In genomic region chr1:45787905-45788304, GRCh38 we compare ENCODE assay signal across 1 cellular context.
A peak's percentile ranks its signal among the peaks of the same experiment; 100 is the strongest.
TF ChIP-seq lines count a peak whose summit lies in the region.

No MANE protein-coding gene starts in this region.

TF ChIP-seq in GM12878, 131 proteins besides CTCF, POLR2A, EP300 and RAD21:
- TF ChIP-seq PML (IDR thresholded peaks at IDR 0.05; ENCODE audit: low read length) (no peak), ZNF687 (IDR thresholded peaks at IDR 0.05) (no peak), CUX1 (IDR thresholded peaks at IDR 0.05; ENCODE audit: insufficient replicate concordance, low read depth, low read length) (no peak), IKZF1 (conservative IDR thresholded peaks at IDR 0.05) (peak; percentile 20; the same call in 1 of the 2 replicates), TARDBP (IDR thresholded peaks at IDR 0.05; ENCODE audit: borderline replicate concordance) (no peak), MTA2 (IDR thresholded peaks at IDR 0.05; ENCODE audit: low read depth) (no peak), SPI1 (IDR thresholded peaks at IDR 0.05; ENCODE audit: borderline replicate concordance, insufficient read depth, low read depth, low read length) (peak; percentile 44; the same call in 1 of the 2 replicates), BRCA1 (IDR thresholded peaks at IDR 0.05; ENCODE audit: low read depth, low read length) (no peak), ZSCAN29 (IDR thresholded peaks at IDR 0.05) (no peak), PBX3 (IDR thresholded peaks at IDR 0.05; ENCODE audit: insufficient replicate concordance, low read depth, low read length) (no peak), TBL1XR1 (IDR thresholded peaks at IDR 0.05; ENCODE audit: low read depth, low read length) (no peak), SREBF1 (IDR thresholded peaks at IDR 0.05; ENCODE audit: low read length) (no peak), BACH1 (IDR thresholded peaks at IDR 0.05; ENCODE audit: borderline replicate concordance) (no peak), POU2F2 (IDR thresholded peaks at IDR 0.05; ENCODE audit: borderline replicate concordance, low read depth, low read length) (no peak), EED (IDR thresholded peaks at IDR 0.05; ENCODE audit: low read depth) (0 out of 2 replicates have a peak, but pooled peaks have one; percentile 13), RUNX3 (IDR thresholded peaks at IDR 0.05; ENCODE audit: low read length) (peak; percentile 22; the same call in 1 of the 2 replicates)
- TF ChIP-seq, protein P1, sequence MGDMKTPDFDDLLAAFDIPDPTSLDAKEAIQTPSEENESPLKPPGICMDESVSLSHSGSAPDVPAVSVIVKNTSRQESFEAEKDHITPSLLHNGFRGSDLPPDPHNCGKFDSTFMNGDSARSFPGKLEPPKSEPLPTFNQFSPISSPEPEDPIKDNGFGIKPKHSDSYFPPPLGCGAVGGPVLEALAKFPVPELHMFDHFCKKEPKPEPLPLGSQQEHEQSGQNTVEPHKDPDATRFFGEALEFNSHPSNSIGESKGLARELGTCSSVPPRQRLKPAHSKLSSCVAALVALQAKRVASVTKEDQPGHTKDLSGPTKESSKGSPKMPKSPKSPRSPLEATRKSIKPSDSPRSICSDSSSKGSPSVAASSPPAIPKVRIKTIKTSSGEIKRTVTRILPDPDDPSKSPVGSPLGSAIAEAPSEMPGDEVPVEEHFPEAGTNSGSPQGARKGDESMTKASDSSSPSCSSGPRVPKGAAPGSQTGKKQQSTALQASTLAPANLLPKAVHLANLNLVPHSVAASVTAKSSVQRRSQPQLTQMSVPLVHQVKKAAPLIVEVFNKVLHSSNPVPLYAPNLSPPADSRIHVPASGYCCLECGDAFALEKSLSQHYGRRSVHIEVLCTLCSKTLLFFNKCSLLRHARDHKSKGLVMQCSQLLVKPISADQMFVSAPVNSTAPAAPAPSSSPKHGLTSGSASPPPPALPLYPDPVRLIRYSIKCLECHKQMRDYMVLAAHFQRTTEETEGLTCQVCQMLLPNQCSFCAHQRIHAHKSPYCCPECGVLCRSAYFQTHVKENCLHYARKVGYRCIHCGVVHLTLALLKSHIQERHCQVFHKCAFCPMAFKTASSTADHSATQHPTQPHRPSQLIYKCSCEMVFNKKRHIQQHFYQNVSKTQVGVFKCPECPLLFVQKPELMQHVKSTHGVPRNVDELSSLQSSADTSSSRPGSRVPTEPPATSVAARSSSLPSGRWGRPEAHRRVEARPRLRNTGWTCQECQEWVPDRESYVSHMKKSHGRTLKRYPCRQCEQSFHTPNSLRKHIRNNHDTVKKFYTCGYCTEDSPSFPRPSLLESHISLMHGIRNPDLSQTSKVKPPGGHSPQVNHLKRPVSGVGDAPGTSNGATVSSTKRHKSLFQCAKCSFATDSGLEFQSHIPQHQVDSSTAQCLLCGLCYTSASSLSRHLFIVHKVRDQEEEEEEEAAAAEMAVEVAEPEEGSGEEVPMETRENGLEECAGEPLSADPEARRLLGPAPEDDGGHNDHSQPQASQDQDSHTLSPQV (IDR thresholded peaks at IDR 0.05), result no peak
